1 cellular context compared by ENCODE assay signal in genomic region chr1:36328713-36329112, GRCh38.
A peak's percentile ranks its signal among the peaks of the same experiment; 100 is the strongest.
TF ChIP-seq lines count a peak whose summit lies in the region.

No MANE protein-coding gene starts in this region.

TF ChIP-seq in HEK293, 187 proteins besides CTCF, POLR2A, EP300 and RAD21 (continued from another document):
- TF ChIP-seq TSHZ1 (tag by site-specific recombination; IDR thresholded peaks at IDR 0.05; ENCODE audit: borderline replicate concordance) = no peak
- no peak for TF ChIP-seq ZNF324 (tag by site-specific recombination; IDR thresholded peaks at IDR 0.05)
- TF ChIP-seq ZNF138 (tag by site-specific recombination; IDR thresholded peaks at IDR 0.05; ENCODE audit: borderline replicate concordance) = no peak
- TF ChIP-seq ZNF157 (tag by site-specific recombination; IDR thresholded peaks at IDR 0.05) = no peak
- TF ChIP-seq PRDM2 (tag by site-specific recombination; IDR thresholded peaks at IDR 0.05; ENCODE audit: borderline replicate concordance) = no peak
- 0 out of 2 replicates have a peak, but pooled peaks have one; percentile 69 for TF ChIP-seq ZNF112 (tag by site-specific recombination; IDR thresholded peaks at IDR 0.05)
- TF ChIP-seq ZNF350 (tag by site-specific recombination; IDR thresholded peaks at IDR 0.05) = 0 out of 2 replicates have a peak, but pooled peaks have one; percentile 50
- no peak for TF ChIP-seq ZNF140 (tag by site-specific recombination; IDR thresholded peaks at IDR 0.05)
- TF ChIP-seq KLF1 (tag by site-specific recombination; IDR thresholded peaks at IDR 0.05) = peak; percentile 56
- TF ChIP-seq BCL6B (tag by site-specific recombination; IDR thresholded peaks at IDR 0.05) = peak; percentile 33; the same call in 1 of the 2 replicates
- no peak for TF ChIP-seq TCF7L2 (IDR thresholded peaks at IDR 0.05; ENCODE audit: borderline replicate concordance, low read depth, low read length)
- no peak for TF ChIP-seq ZBTB26 (tag by site-specific recombination; optimal IDR thresholded peaks at IDR 0.05)
